In genomic region chr19:43300876-43301765, GRCh38 we compare ENCODE assay signal across 2 cellular contexts.
TF ChIP-seq lines count a peak whose summit lies in the region.

No MANE protein-coding gene starts in this region.

TF ChIP-seq in SK-N-SH, 30 proteins besides CTCF, POLR2A, EP300 and RAD21 (continued from another document):
- peak; percentile 43; the same call in 1 of the 2 replicates for TF ChIP-seq REST (IDR thresholded peaks at IDR 0.05; ENCODE audit: low read depth, low read length)
- TF ChIP-seq TEAD4 (IDR thresholded peaks at IDR 0.05; ENCODE audit: borderline replicate concordance, insufficient read depth), result no peak
- TF ChIP-seq FOSL2 (IDR thresholded peaks at IDR 0.05; ENCODE audit: borderline replicate concordance, low read depth), result no peak
- no peak for TF ChIP-seq FOXJ3 (CRISPR knock-in tag; IDR thresholded peaks at IDR 0.05)
- TF ChIP-seq MEF2A (IDR thresholded peaks at IDR 0.05; ENCODE audit: borderline replicate concordance, low read depth), result no peak
- TF ChIP-seq USF1 (IDR thresholded peaks at IDR 0.05; ENCODE audit: borderline replicate concordance, low read depth), result no peak

TF ChIP-seq in SK-N-SH treated with all-trans-retinoic acid at 6 μM for 48 hours, 23 proteins besides CTCF, POLR2A, EP300 and RAD21 (continued from another document):
- no peak for TF ChIP-seq TSHZ2 (CRISPR knock-in tag; IDR thresholded peaks at IDR 0.05)
- TF ChIP-seq ZFP30 (CRISPR knock-in tag; IDR thresholded peaks at IDR 0.05), result no peak
- TF ChIP-seq GLIS3 (CRISPR knock-in tag; IDR thresholded peaks at IDR 0.05), result no peak
- TF ChIP-seq OSR1 (CRISPR knock-in tag; IDR thresholded peaks at IDR 0.05), result no peak
- TF ChIP-seq ZNF565 (CRISPR knock-in tag; conservative IDR thresholded peaks at IDR 0.05; ENCODE audit: low read depth), result no peak
- TF ChIP-seq RARB (CRISPR knock-in tag; IDR thresholded peaks at IDR 0.05), result no peak
- no peak for TF ChIP-seq ISL1 (CRISPR knock-in tag; IDR thresholded peaks at IDR 0.05)
